19 cellular contexts compared by ENCODE assay signal in the genomic region with DNA sequence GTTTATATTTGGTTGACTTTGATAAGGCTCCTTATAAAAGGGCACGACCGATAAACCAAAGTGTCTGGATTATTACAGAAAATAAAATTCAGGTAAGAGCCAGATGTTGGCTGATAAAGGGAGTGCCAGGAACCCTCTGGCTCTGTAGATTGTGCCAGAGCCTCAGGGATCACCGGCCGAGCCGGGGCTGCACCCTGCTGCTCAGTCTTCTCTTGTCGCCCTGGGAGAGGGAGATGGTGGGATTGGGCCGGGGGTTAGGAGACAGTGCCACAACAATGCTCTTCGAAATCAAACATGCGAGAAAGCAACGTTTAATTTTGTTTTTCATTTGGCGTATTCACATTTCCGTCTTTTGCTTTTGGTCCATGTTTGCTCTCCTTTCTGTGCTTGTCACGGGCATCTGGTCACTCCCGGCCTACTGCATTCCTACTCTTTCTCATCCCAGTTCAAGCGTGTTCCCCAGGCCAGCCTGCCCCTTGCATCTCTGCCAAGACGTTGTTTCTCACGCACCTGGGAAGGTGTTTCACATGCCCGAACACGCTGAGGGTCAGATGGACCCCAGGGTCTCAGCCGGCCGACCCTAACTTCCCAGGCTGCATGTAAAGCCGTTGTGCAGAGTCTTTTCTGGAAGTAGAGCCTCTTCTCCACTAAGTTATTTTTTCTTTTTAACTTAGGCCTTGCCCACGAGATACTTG. TPM values are rescaled to one million over a fixed set of nuclear protein-coding genes. Genes with fewer than 3 reads are reported as not detected.
A peak's percentile ranks its signal among the peaks of the same experiment; 100 is the strongest.
DNase-seq lines count a peak whose midpoint lies in the region; ATAC-seq, FAIRE-seq and TF ChIP-seq lines count a peak whose summit lies in the region.
"Had no signal": no experiment of that assay in that cellular context is flagged by ENCODE, and none has a peak within 500 bp of the region (broad histone marks: within the 10 kb centered on the region; RNA-seq: fewer than 3 reads in every experiment).

No MANE protein-coding gene starts in this region.

- H3K4me1 Mint-ChIP-seq in MCF 10A (ENCODE audit: insufficient read depth, unreplicated experiment), result no peaks in the 10 kb centered on the region

- intact Hi-C loops in breast epithelium (cut with DNase I; ENCODE audit: low total_unique reads), result no loop called here
- intact Hi-C loops in MCF 10A (cut with micrococcal nuclease), result no loop called here
- intact Hi-C loops in K562 (cut with micrococcal nuclease), result no loop called here

- POLR2A ChIA-PET in MCF 10A (lab: Yijun Ruan, JAX) (no interaction called here), K562 (lab: Yijun Ruan, JAX) (no interaction called here)

- no peaks in the 10 kb centered on the region for H3K36me3 Mint-ChIP-seq in MCF 10A (ENCODE audit: insufficient read depth, unreplicated experiment)

- no peaks in the 10 kb centered on the region for H3K36me3 ChIP-seq in breast epithelium
- no peaks in the 10 kb centered on the region for H3K36me3 ChIP-seq in K562 (ENCODE audit: control insufficient read depth, insufficient read depth, low read length)
- H3K36me3 ChIP-seq: Peyer's patch had no signal

- H3K27me3 ChIP-seq in breast epithelium, result no peaks in the 10 kb centered on the region
- H3K27me3 ChIP-seq in K562 (ENCODE audit: control insufficient read depth in 2 of 2, insufficient read depth in 2 of 2, low read length in 2 of 2), result peaks cover 39 to 68% of the 10 kb centered on the region in 2 experiments
- H3K27me3 ChIP-seq: Peyer's patch had no signal

- peak; percentile 40 for FAIRE-seq in K562 (lab: Jason Lieb, UNC)
- FAIRE-seq: GM19239, H54 had no signal

- H3K4me2 ChIP-seq in K562 (ENCODE audit: insufficient read depth, low read length), result no peak overlapping the region

- H4K20me1 ChIP-seq in K562 (replicated peaks; ENCODE audit: control insufficient read depth, insufficient read depth, low read length), result no peaks in the 10 kb centered on the region

- 20% methylated on average over 23 of the region's 23 CpGs for WGBS in K562 (ENCODE audit: insufficient coverage, low coverage, missing lambda C conversion rate)

- DNase-seq in breast epithelium (ENCODE audit: low spot score in 2 of 2), result peak; percentile 16 to 46
- DNase-seq in MCF 10A (ENCODE audit: unreplicated experiment), result no peak
- no peak for DNase-seq in K562 (ENCODE audit: extremely low read depth in 1 of 4, low spot score in 3 of 4)
- peak; percentile 59 for DNase-seq in mesenteric fat pad (ENCODE audit: low spot score)
- DNase-seq in ureter (ENCODE audit: low spot score), result peak; percentile 38
- no peak for DNase-seq in OCI-M1 (lab: John Stamatoyannopoulos, UW)
- DNase-seq: COR-L47, IMR-90, Kasumi-1, NCI-H1105 treated with DMSO at 0.1 percent for 48 hours, NCI-H1694 treated with DMSO at 0.1 percent for 48 hours, NCI-H2107, NCI-H226, NCI-H524 treated with DMSO at 0.1 percent for 48 hours, SHP77 had no signal

- H3K9me1 ChIP-seq in K562 (ENCODE audit: control insufficient read depth, insufficient read depth, low read length), result no peaks in the 10 kb centered on the region

- no peak overlapping the region for H2AFZ ChIP-seq in K562 (ENCODE audit: low read depth, low read length)

- TF ChIP-seq POLR2A in breast epithelium (IDR thresholded peaks at IDR 0.05) (no peak), K562 (conservative IDR thresholded peaks at IDR 0.05) (no peak)

- H3K9me3 Mint-ChIP-seq in MCF 10A (ENCODE audit: unreplicated experiment), result no peaks in the 10 kb centered on the region

- ATAC-seq in K562 (no peak), GM21447 (IDR thresholded peaks at IDR 0.05; ENCODE audit: unreplicated experiment) (no peak)

- no peak overlapping the region for H3K27ac Mint-ChIP-seq in MCF 10A (ENCODE audit: low read depth, unreplicated experiment)

- TF ChIP-seq RAD21 in K562 (CRISPR knock-in tag; conservative IDR thresholded peaks at IDR 0.05 in 1 of 2, IDR thresholded peaks at IDR 0.05 in 1 of 2), result no peak

- no TSS peak for BruUV-seq in MCF 10A (replicated peaks; lab: Mats Ljungman, UMichigan)
- no TSS peak for BruUV-seq in K562 (replicated peaks; lab: Mats Ljungman, UMichigan)

- no peak overlapping the region for H3K4me3 Mint-ChIP-seq in MCF 10A (ENCODE audit: unreplicated experiment)

- CTCF ChIA-PET in MCF 10A (lab: Yijun Ruan, JAX), result interaction anchor here (1.1 kb wide), 1 partner anchor 10 kb away, joined by 3 read pairs; no protein-coding TSS in a partner anchor
- CTCF ChIA-PET in K562 (lab: Yijun Ruan, JAX; ENCODE audit: low intra/inter-chr PET ratio), result no interaction called here

- no peaks in the 10 kb centered on the region for H3K79me2 ChIP-seq in K562 (ENCODE audit: control insufficient read depth, insufficient read depth, low read length)

- H3K9me3 ChIP-seq in breast epithelium (no peaks in the 10 kb centered on the region), K562 (replicated peaks; ENCODE audit: control insufficient read depth, insufficient read depth, low read depth, low read length) (no peaks in the 10 kb centered on the region)
- H3K9me3 ChIP-seq: Peyer's patch had no signal

- no peaks in the 10 kb centered on the region for H3K27me3 Mint-ChIP-seq in MCF 10A (ENCODE audit: insufficient read depth, unreplicated experiment)

- in situ Hi-C loops in K562 (cut with MboI), result no loop called here

- H3K4me1 ChIP-seq in breast epithelium (no peaks in the 10 kb centered on the region), K562 (replicated peaks in 1 of 2; ENCODE audit: control insufficient read depth in 2 of 2, insufficient read depth in 2 of 2, low read length in 2 of 2) (peaks cover 0 to 4% of the 10 kb centered on the region in 2 experiments; a peak in 2 of 5 replicates)

- no peak overlapping the region for H3K9ac ChIP-seq in K562 (ENCODE audit: insufficient read depth in 1 of 2, low read depth in 2 of 2, low read length in 2 of 2)

- no peak overlapping the region for H3K4me3 ChIP-seq in breast epithelium
- H3K4me3 ChIP-seq in K562, result no peak overlapping the region
- H3K4me3 ChIP-seq: Peyer's patch had no signal

- TF ChIP-seq CTCF in breast epithelium (IDR thresholded peaks at IDR 0.05), result no peak
- TF ChIP-seq CTCF in MCF 10A (IDR thresholded peaks at IDR 0.05; ENCODE audit: unreplicated experiment), result no peak
- TF ChIP-seq CTCF in K562 (IDR thresholded peaks at IDR 0.05 in 2 of 3, conservative IDR thresholded peaks at IDR 0.05 in 1 of 3; ENCODE audit: insufficient read depth in 2 of 3, low read depth in 1 of 3, low read length in 3 of 3), result no peak

- no peak overlapping the region for H3K27ac ChIP-seq in breast epithelium
- no peak overlapping the region for H3K27ac ChIP-seq in K562 (ENCODE audit: extremely low read depth, low read depth, low read length)

- no peak for TF ChIP-seq EP300 in K562 (IDR thresholded peaks at IDR 0.05; ENCODE audit: low read length)

TF ChIP-seq in K562, 482 proteins besides CTCF, POLR2A, EP300 and RAD21 (continues in another document):
- no peak for TF ChIP-seq MAFG (tag; conservative IDR thresholded peaks at IDR 0.05)
- no peak for TF ChIP-seq PURB (CRISPR knock-in tag; IDR thresholded peaks at IDR 0.05; ENCODE audit: low read depth)
- no peak for TF ChIP-seq STAG1 (CRISPR knock-in tag; IDR thresholded peaks at IDR 0.05; ENCODE audit: borderline replicate concordance)
- no peak for TF ChIP-seq ZNF408 (CRISPR knock-in tag; IDR thresholded peaks at IDR 0.05; ENCODE audit: low read depth)

RNA-seq across cellular contexts. Expression of a gene that starts 18.8 kb away (rescaled TPM):
- 10 to 100 TPM; 37.0 to 73.8 (median 41.6) TPM for total RNA-seq in breast epithelium
- 25.0 and 25.1 TPM in 2 replicates for total RNA-seq in MCF 10A (2022)
- 87.1 and 96.1 TPM in 2 replicates for total RNA-seq in K562 (2011; cell fraction: chromatin; rRNA removed; ENCODE audit: low replicate concordance)
- 67.0 and 72.4 TPM in 2 replicates for total RNA-seq in K562 (2011; cell fraction: nucleolus; rRNA removed)
- 71.8 and 78.2 TPM in 2 replicates for total RNA-seq in K562 (2011; cell fraction: nucleoplasm; rRNA removed)
- 15.1 and 20.2 TPM in 2 replicates for total RNA-seq in K562 (2014; rRNA removed)
- total RNA-seq in K562 (2014; rRNA removed; fragmentation: Illumina TruSeq; extraction: Trizol), result 11.6 and 12.1 TPM in 2 replicates
- total RNA-seq in K562 (2015; rRNA removed; fragmentation: Illumina TruSeq; extraction: Trizol), result 14.0 and 14.5 TPM in 2 replicates
- 19.0 and 19.6 TPM in 2 replicates for total RNA-seq in K562 (2021)
- polyA plus RNA-seq in K562 (2011; rRNA removed), result 21.6 and 27.5 TPM in 2 replicates
- 17.1 and 20.0 TPM in 2 replicates for polyA plus RNA-seq in K562 (2011; cell fraction: cytosol; rRNA removed)
- 40.5 and 46.1 TPM in 2 replicates for polyA plus RNA-seq in K562 (2011; cell fraction: nucleus; rRNA removed)
- polyA plus RNA-seq in K562 (2012), result 8.5 and 9.7 TPM in 2 replicates
- polyA plus RNA-seq in K562 (2014; fragmentation: Illumina TruSeq; extraction: Trizol), result 9.1 and 10.9 TPM in 2 replicates
- 1 to 10 TPM; 1.3 to 1.6 TPM for polyA plus RNA-seq in K562 (2014; fragmentation: Nextera tagmentation; extraction: Ambion mirVana)
- 9.5 and 13.5 TPM in 2 replicates for polyA plus RNA-seq in K562 (2014; rRNA removed)
- polyA minus RNA-seq in K562 (2011; rRNA and poly(A)+ RNA removed), result 40.3 and 41.0 TPM in 2 replicates
- polyA minus RNA-seq in K562 (2011; cell fraction: cytosol; rRNA and poly(A)+ RNA removed), result 23.2 and 27.7 TPM in 2 replicates
- 31.8 and 44.2 TPM in 2 replicates for polyA minus RNA-seq in K562 (2011; cell fraction: nucleus; rRNA and poly(A)+ RNA removed)
- 125 TPM for total RNA-seq in mesenteric fat pad
- 66.4 TPM for total RNA-seq in ureter

RNA-seq across cellular contexts. Expression of a gene that starts 37.5 kb away (rescaled TPM):
- 10 to 100 TPM; 15.2 to 18.1 (median 16.1) TPM for total RNA-seq in breast epithelium
- total RNA-seq in MCF 10A (2022), result 21.5 and 27.3 TPM in 2 replicates
- 6.9 and 28.9 TPM in 2 replicates for total RNA-seq in K562 (2011; cell fraction: chromatin; rRNA removed; ENCODE audit: low replicate concordance)
- 8.2 and 9.7 TPM in 2 replicates for total RNA-seq in K562 (2011; cell fraction: nucleolus; rRNA removed)
- 12.2 and 13.4 TPM in 2 replicates for total RNA-seq in K562 (2011; cell fraction: nucleoplasm; rRNA removed)
- total RNA-seq in K562 (2014; rRNA removed), result 7.4 and 8.6 TPM in 2 replicates
- 10.7 and 10.8 TPM in 2 replicates for total RNA-seq in K562 (2014; rRNA removed; fragmentation: Illumina TruSeq; extraction: Trizol)
- total RNA-seq in K562 (2015; rRNA removed; fragmentation: Illumina TruSeq; extraction: Trizol), result 10.4 and 10.7 TPM in 2 replicates
- 15.2 and 16.2 TPM in 2 replicates for total RNA-seq in K562 (2021)
- 8.7 and 10.7 TPM in 2 replicates for polyA plus RNA-seq in K562 (2011; rRNA removed)
- 4.6 and 5.2 TPM in 2 replicates for polyA plus RNA-seq in K562 (2011; cell fraction: cytosol; rRNA removed)
- polyA plus RNA-seq in K562 (2011; cell fraction: nucleus; rRNA removed), result 19.4 and 20.3 TPM in 2 replicates
- polyA plus RNA-seq in K562 (2012), result 5.3 and 6.4 TPM in 2 replicates
- 8.4 and 11.4 TPM in 2 replicates for polyA plus RNA-seq in K562 (2014; fragmentation: Illumina TruSeq; extraction: Trizol)
- 1 to 10 TPM; 2.2 to 2.6 TPM for polyA plus RNA-seq in K562 (2014; fragmentation: Nextera tagmentation; extraction: Ambion mirVana)
- polyA plus RNA-seq in K562 (2014; rRNA removed), result 3.8 and 5.6 TPM in 2 replicates
- 11.7 and 16.7 TPM in 2 replicates for polyA minus RNA-seq in K562 (2011; rRNA and poly(A)+ RNA removed)
- polyA minus RNA-seq in K562 (2011; cell fraction: cytosol; rRNA and poly(A)+ RNA removed), result 8.9 and 15.2 TPM in 2 replicates
- 9.0 and 19.4 TPM in 2 replicates for polyA minus RNA-seq in K562 (2011; cell fraction: nucleus; rRNA and poly(A)+ RNA removed)
- 19.8 TPM for total RNA-seq in mesenteric fat pad
- total RNA-seq in ureter, result 24.5 TPM

Comparison
In these comparisons a context has a peak if more than half of its experiments do, and no peak if none do; other contexts are left out.
1. DNase-seq: peak in breast epithelium (2 of 2), mesenteric fat pad (single experiment) and ureter (single experiment); none in MCF 10A (single experiment), K562 (0 of 4) and OCI-M1 (single experiment).